8 cellular contexts compared by ENCODE assay signal in genomic region chrX:63560601-63561218, GRCh38.
DNase-seq lines count a peak whose midpoint lies in the region; ATAC-seq and TF ChIP-seq lines count a peak whose summit lies in the region.

No MANE protein-coding gene starts in this region.

- H3K27ac ChIP-seq in skeletal muscle tissue (ENCODE audit: low read depth, low read length): peak overlapping the region; percentile 67

- peaks cover 15% of the 10 kb centered on the region for H3K9me3 Mint-ChIP-seq in MCF 10A (ENCODE audit: unreplicated experiment)

- no peaks in the 10 kb centered on the region for H3K9me3 ChIP-seq in skeletal muscle tissue (ENCODE audit: control insufficient read depth in 3 of 3, low read length in 3 of 3)

- H3K36me3 ChIP-seq in skeletal muscle tissue (ENCODE audit: control insufficient read depth in 3 of 3, insufficient read depth in 3 of 3, low read length in 3 of 3): no peaks in the 10 kb centered on the region

- CTCF ChIA-PET in MCF 10A (lab: Yijun Ruan, JAX): interaction anchor here (0.6 kb wide), 1 partner anchor 50 kb away, joined by 3 read pairs; no protein-coding TSS in a partner anchor

- H3K27ac Mint-ChIP-seq in MCF 10A (ENCODE audit: low read depth, unreplicated experiment): peak overlapping the region; percentile 97

- H3K27me3 Mint-ChIP-seq in MCF 10A (ENCODE audit: insufficient read depth, unreplicated experiment): no peaks in the 10 kb centered on the region

- ATAC-seq in HG03025 (IDR thresholded peaks at IDR 0.05; ENCODE audit: low FRiP score, unreplicated experiment): peak; percentile 87

- BruUV-seq in MCF 10A (replicated peaks; lab: Mats Ljungman, UMichigan): TSS peak; percentile 48

- H3K27me3 ChIP-seq in skeletal muscle tissue (ENCODE audit: control insufficient read depth in 3 of 3, insufficient read depth in 3 of 3, low read length in 3 of 3): no peaks in the 10 kb centered on the region

- H3K36me3 Mint-ChIP-seq in MCF 10A (ENCODE audit: insufficient read depth, unreplicated experiment): peaks cover 7% of the 10 kb centered on the region

- POLR2A ChIA-PET in MCF 10A (lab: Yijun Ruan, JAX): interaction anchor here (0.6 to 1.2 kb wide), 5 partner anchors 47 to 211 kb away, joined by 3 to 4 read pairs (median 3); no protein-coding TSS in a partner anchor

- peak overlapping the region; percentile 99 for H3K4me3 Mint-ChIP-seq in MCF 10A (ENCODE audit: unreplicated experiment)

- H3K4me3 ChIP-seq in skeletal muscle tissue (ENCODE audit: low read length in 3 of 3): peak overlapping the region; percentile 80 to 91 (median 91)

- intact Hi-C loops in MCF 10A (cut with micrococcal nuclease): loop anchor here (2.0 kb wide), 1 partner anchor 210 kb away; the partner anchor contains the start of gene SPIN4

- peaks cover 0 to 3% (median 0%) of the 10 kb centered on the region in 3 donors for H3K4me1 ChIP-seq in skeletal muscle tissue (ENCODE audit: control insufficient read depth in 3 of 3, insufficient read depth in 3 of 3, low read length in 3 of 3)

- DNase-seq in SIG-M5 treated with dmso at 0.1 percent for 504 hours (lab: John Stamatoyannopoulos, UW; ENCODE audit: unreplicated experiment) (peak; percentile 8), SIG-M5 (lab: John Stamatoyannopoulos, UW) (no peak), NCI-H2081 treated with DMSO at 0.1 percent for 48 hours (lab: John Stamatoyannopoulos, UW) (peak; percentile 59), UCSD-AML1 (lab: John Stamatoyannopoulos, UW; ENCODE audit: unreplicated experiment) (peak; percentile 53), MCF 10A (ENCODE audit: unreplicated experiment) (peak; percentile 70), iPS-NIHi11 (ENCODE audit: low spot score) (peak; percentile 76)

- peak overlapping the region; percentile 68 to 84 (median 83) for H3K9ac ChIP-seq in skeletal muscle tissue (ENCODE audit: low read depth in 1 of 3, low read length in 3 of 3)

- H3K4me1 Mint-ChIP-seq in MCF 10A (ENCODE audit: insufficient read depth, unreplicated experiment): peaks cover 4% of the 10 kb centered on the region

- no peak for TF ChIP-seq CTCF in MCF 10A (IDR thresholded peaks at IDR 0.05; ENCODE audit: unreplicated experiment)
